In the genomic region with DNA sequence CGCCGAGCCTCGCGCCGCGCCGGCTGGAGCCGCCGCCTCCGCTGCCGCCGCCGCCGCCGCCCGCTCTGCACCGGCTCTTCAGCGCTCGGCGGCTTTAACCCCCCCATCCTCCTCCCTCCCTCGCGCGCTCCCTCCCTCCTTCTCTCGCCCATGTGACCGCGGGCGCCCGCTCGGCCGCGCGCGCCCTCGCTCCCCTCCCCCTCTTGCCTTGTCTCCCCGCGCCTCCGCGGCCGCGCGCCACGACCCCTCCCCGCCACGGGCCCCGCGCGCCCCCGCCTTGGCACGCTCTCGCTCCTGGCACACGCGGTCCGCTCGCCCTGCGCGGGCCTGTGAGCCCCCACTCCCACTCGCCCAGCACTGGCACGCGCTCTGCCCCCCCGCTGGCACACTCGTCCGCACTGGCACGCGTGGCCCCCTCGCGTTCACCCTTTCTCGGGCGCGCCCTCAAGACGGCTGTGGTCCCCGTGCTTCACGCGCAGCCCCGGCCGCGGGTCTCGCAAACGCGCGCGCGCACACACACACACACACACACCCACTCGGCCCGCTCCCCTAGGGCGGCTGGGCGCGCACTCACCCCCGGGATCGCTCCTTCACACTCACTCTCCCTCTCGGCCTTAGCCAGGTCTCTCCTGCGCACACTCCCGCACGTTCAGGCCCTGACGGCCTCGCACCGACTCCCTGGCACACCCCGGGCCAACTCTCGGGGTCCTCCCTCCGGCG, we compare ENCODE assay signal across 10 cellular contexts. TPM values are rescaled to one million over a fixed set of nuclear protein-coding genes. Genes with fewer than 3 reads are reported as not detected.
DNase-seq lines count a peak whose midpoint lies in the region; ATAC-seq, FAIRE-seq and TF ChIP-seq lines count a peak whose summit lies in the region.
"Had no signal": no experiment of that assay in that cellular context is flagged by ENCODE, and none has a peak within 500 bp of the region (broad histone marks: within the 10 kb centered on the region; RNA-seq: fewer than 3 reads in every experiment).

A gene with protein sequence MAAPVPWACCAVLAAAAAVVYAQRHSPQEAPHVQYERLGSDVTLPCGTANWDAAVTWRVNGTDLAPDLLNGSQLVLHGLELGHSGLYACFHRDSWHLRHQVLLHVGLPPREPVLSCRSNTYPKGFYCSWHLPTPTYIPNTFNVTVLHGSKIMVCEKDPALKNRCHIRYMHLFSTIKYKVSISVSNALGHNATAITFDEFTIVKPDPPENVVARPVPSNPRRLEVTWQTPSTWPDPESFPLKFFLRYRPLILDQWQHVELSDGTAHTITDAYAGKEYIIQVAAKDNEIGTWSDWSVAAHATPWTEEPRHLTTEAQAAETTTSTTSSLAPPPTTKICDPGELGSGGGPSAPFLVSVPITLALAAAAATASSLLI (minus strand): TSS at position 69 of the 720 bp plus-strand sequence. CDS start 20,743 bp downstream, outside the sequence.

- peaks cover 12 to 27% of the 10 kb centered on the region in 2 donors for H3K4me1 ChIP-seq in esophagus (ENCODE audit: control insufficient read depth in 2 of 2, insufficient read depth in 2 of 2, low read length in 1 of 2)

- no peak within 1 kb of the TSS for H3K27ac ChIP-seq in esophagus (ENCODE audit: low read depth in 2 of 2, low read length in 1 of 2)

- no peak within 1 kb of the TSS for H3K27ac Mint-ChIP-seq in T-helper 17 cell
- H3K27ac Mint-ChIP-seq in natural killer cell treated with Interleukin-12 subunit alpha and Interleukin-12 subunit beta and Interleukin-15 and Interleukin-18, amount 100 ng/mL, for 72 hours, result no peak within 1 kb of the TSS

- H3K9me3 ChIP-seq in T-helper 17 cell (ENCODE audit: control insufficient read depth, low read length, poor library complexity, severe bottlenecking) (no peaks in the 10 kb centered on the region), esophagus (ENCODE audit: control insufficient read depth in 2 of 2, insufficient read depth in 1 of 2, low read depth in 1 of 2, low read length in 1 of 2) (no peaks in the 10 kb centered on the region)

- peak within 1 kb of the TSS; percentile 44 for H3K4me3 ChIP-seq in esophagus (ENCODE audit: low read depth in 1 of 2, low read length in 2 of 2)

- peak within 1 kb of the TSS; percentile 90 for H3K4me3 Mint-ChIP-seq in T-helper 17 cell
- H3K4me3 Mint-ChIP-seq in natural killer cell treated with Interleukin-12 subunit alpha and Interleukin-12 subunit beta and Interleukin-15 and Interleukin-18, amount 100 ng/mL, for 72 hours, result peak within 1 kb of the TSS; percentile 63

- 0 to 2% methylated on average over 82 to 100 of the region's 100 CpGs for WGBS in esophagus, 2 donors

- DNase-seq in NCI-H510A treated with DMSO at 0.1 percent for 48 hours (lab: John Stamatoyannopoulos, UW) (peak; percentile 9), NCI-H510A (lab: John Stamatoyannopoulos, UW) (no peak), T-helper 17 cell (no peak), GM12891 (ENCODE audit: insufficient read length, low spot score) (no peak), NCI-H524 treated with DMSO at 0.1 percent for 48 hours (lab: John Stamatoyannopoulos, UW) (no peak), A172 (ENCODE audit: low spot score) (no peak)
- no peak for DNase-seq in natural killer cell treated with Interleukin-12 subunit alpha and Interleukin-12 subunit beta and Interleukin-15 and Interleukin-18, amount 100 ng/mL, for 72 hours (ENCODE audit: low spot score)
- DNase-seq: DND-41 had no signal

- no peak for TF ChIP-seq POLR2A in GM12891 (IDR thresholded peaks at IDR 0.05; ENCODE audit: low read depth, low read length)

- H3K36me3 ChIP-seq in esophagus (ENCODE audit: control insufficient read depth in 2 of 2, insufficient read depth in 2 of 2, low read length in 1 of 2), result no peaks in the 10 kb centered on the region

- peaks cover 31% of the 10 kb centered on the region for H3K4me1 Mint-ChIP-seq in T-helper 17 cell
- peaks cover 18 to 32% of the 10 kb centered on the region in 2 donors for H3K4me1 Mint-ChIP-seq in natural killer cell treated with Interleukin-12 subunit alpha and Interleukin-12 subunit beta and Interleukin-15 and Interleukin-18, amount 100 ng/mL, for 72 hours (ENCODE audit: low read depth in 2 of 2)

- peaks cover 10% of the 10 kb centered on the region for H3K36me3 Mint-ChIP-seq in T-helper 17 cell (ENCODE audit: low read depth)
- H3K36me3 Mint-ChIP-seq in natural killer cell treated with Interleukin-12 subunit alpha and Interleukin-12 subunit beta and Interleukin-15 and Interleukin-18, amount 100 ng/mL, for 72 hours, result no peaks in the 10 kb centered on the region

- no peaks in the 10 kb centered on the region for H3K9me3 Mint-ChIP-seq in natural killer cell treated with Interleukin-12 subunit alpha and Interleukin-12 subunit beta and Interleukin-15 and Interleukin-18, amount 100 ng/mL, for 72 hours

- peaks cover 5 to 13% of the 10 kb centered on the region in 2 donors for H3K27me3 ChIP-seq in esophagus (ENCODE audit: control insufficient read depth in 1 of 2, insufficient read depth in 2 of 2, low read length in 2 of 2)

- peak; percentile 26 for ATAC-seq in T-helper 17 cell
- no peak for ATAC-seq in natural killer cell treated with Interleukin-12 subunit alpha and Interleukin-12 subunit beta and Interleukin-15 and Interleukin-18, amount 100 ng/mL, for 72 hours

- FAIRE-seq in GM12891 (lab: Jason Lieb, UNC), result no peak

- peaks cover 85% of the 10 kb centered on the region for H3K27me3 Mint-ChIP-seq in T-helper 17 cell
- H3K27me3 Mint-ChIP-seq in natural killer cell treated with Interleukin-12 subunit alpha and Interleukin-12 subunit beta and Interleukin-15 and Interleukin-18, amount 100 ng/mL, for 72 hours, result peaks cover 56 to 62% of the 10 kb centered on the region in 2 donors

TF ChIP-seq in GM12891, 5 proteins besides CTCF, POLR2A, EP300 and RAD21:
- TF ChIP-seq POU2F2 (IDR thresholded peaks at IDR 0.05; ENCODE audit: low read depth, low read length) (no peak), TAF1 (IDR thresholded peaks at IDR 0.05; ENCODE audit: low read depth, low read length) (no peak), PAX5 (IDR thresholded peaks at IDR 0.05; ENCODE audit: insufficient read depth, low read length, severe bottlenecking) (no peak), SPI1 (IDR thresholded peaks at IDR 0.05; ENCODE audit: low read depth, low read length) (no peak), POLR2AphosphoS5 (IDR thresholded peaks at IDR 0.05; ENCODE audit: low read depth, low read length) (no peak)

RNA-seq across cellular contexts. Expression of the gene that starts here (rescaled TPM):
- not detected for total RNA-seq in T-helper 17 cell
- polyA plus RNA-seq in esophagus, result under 1 TPM; 0.22 to 0.54 TPM
- not detected for total RNA-seq in natural killer cell treated with Interleukin-12 subunit alpha and Interleukin-12 subunit beta and Interleukin-15 and Interleukin-18, amount 100 ng/mL, for 72 hours
- not detected for polyA plus RNA-seq in GM12891 (2012; ENCODE audit: low read depth, missing spikeins)
- 0.69 TPM in 1 of 2 replicates, not detected in the other for total RNA-seq in A172 (2014; rRNA removed; shearing (Covaris generic))
- total RNA-seq: T-helper 1 cell treated with Interleukin-12 subunit alpha and Interleukin-12 subunit beta and Interleukin-4 antibody, amounts not matched to agents 30 ng/mL and 1 ng/mL, for 36 hours had no signal

Comparison
In these comparisons a context has a peak if more than half of its experiments do, and no peak if none do; other contexts are left out.
1. Peak in ATAC-seq in T-helper 17 cell; RNA of the gene not detected or under 1 TPM.